ENCODE assay signal across 13 cellular contexts in the genomic region with DNA sequence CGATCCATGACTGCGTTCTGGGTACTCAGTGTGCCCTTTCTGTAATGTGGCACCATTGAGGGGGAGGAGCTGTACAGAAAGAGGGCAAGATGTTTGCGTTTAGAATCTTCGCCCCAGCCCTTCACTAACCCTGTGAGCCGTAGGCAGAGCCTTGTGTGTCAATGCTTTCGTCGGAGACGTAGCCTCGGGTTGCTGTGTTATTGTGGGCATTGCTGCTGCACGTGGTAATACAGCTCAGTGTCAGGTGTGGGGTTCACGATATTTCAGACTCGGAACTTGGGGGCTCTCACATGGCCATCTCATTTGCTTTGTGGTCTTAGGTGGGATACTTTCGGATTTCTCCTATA. TPM values are rescaled to one million over a fixed set of nuclear protein-coding genes. Genes with fewer than 3 reads are reported as not detected.
DNase-seq lines count a peak whose midpoint lies in the region; ATAC-seq, FAIRE-seq and TF ChIP-seq lines count a peak whose summit lies in the region.
"Had no signal": no experiment of that assay in that cellular context is flagged by ENCODE, and none has a peak within 500 bp of the region (broad histone marks: within the 10 kb centered on the region; RNA-seq: fewer than 3 reads in every experiment).

No MANE protein-coding gene starts in this region.

- no peak for TF ChIP-seq EP300 in upper lobe of left lung (IDR thresholded peaks at IDR 0.05)
- TF ChIP-seq EP300 in ovary (IDR thresholded peaks at IDR 0.05) = no peak

- no peak for TF ChIP-seq POLR2A in upper lobe of left lung (IDR thresholded peaks at IDR 0.05)
- TF ChIP-seq POLR2A in ovary (IDR thresholded peaks at IDR 0.05) = no peak

- H3K27ac ChIP-seq in heart right ventricle = peak overlapping the region in 6 of 10 donors; percentile 60 to 99 (median 72)
- peak overlapping the region; percentile 86 for H3K27ac ChIP-seq in lower lobe of right lung
- H3K27ac ChIP-seq in upper lobe of left lung = peak overlapping the region; percentile 89 to 96 (median 95)
- peak overlapping the region in 2 of 4 donors; percentile 91 to 94 for H3K27ac ChIP-seq in pancreas
- H3K27ac ChIP-seq in ovary = peak overlapping the region in 1 of 2 donors; percentile 82
- H3K27ac ChIP-seq: uterus had no signal

- peaks cover 15 to 98% (median 82%) of the 10 kb centered on the region in 9 donors for H3K4me1 ChIP-seq in heart right ventricle
- H3K4me1 ChIP-seq in lower lobe of right lung = peaks cover 98% of the 10 kb centered on the region
- peaks cover 80 to 97% (median 95%) of the 10 kb centered on the region in 4 donors for H3K4me1 ChIP-seq in upper lobe of left lung
- peaks cover 30 to 89% (median 69%) of the 10 kb centered on the region in 3 donors for H3K4me1 ChIP-seq in pancreas
- H3K4me1 ChIP-seq in ovary (ENCODE audit: insufficient read depth) = peaks cover 47% of the 10 kb centered on the region

- H3K9me3 ChIP-seq in heart right ventricle = no peaks in the 10 kb centered on the region
- H3K9me3 ChIP-seq in lower lobe of right lung = no peaks in the 10 kb centered on the region
- no peaks in the 10 kb centered on the region for H3K9me3 ChIP-seq in upper lobe of left lung
- no peaks in the 10 kb centered on the region for H3K9me3 ChIP-seq in pancreas
- H3K9me3 ChIP-seq in ovary = no peaks in the 10 kb centered on the region
- H3K9me3 ChIP-seq: uterus had no signal

- no peaks in the 10 kb centered on the region for H3K27me3 Mint-ChIP-seq in activated T-helper 17 cell treated with anti-CD3 and anti-CD28 coated beads, Interleukin-2, amount 50 U/mL, for 72 hours

- no peaks in the 10 kb centered on the region for H3K27me3 ChIP-seq in heart right ventricle
- H3K27me3 ChIP-seq in lower lobe of right lung (ENCODE audit: low read depth) = no peaks in the 10 kb centered on the region
- H3K27me3 ChIP-seq in upper lobe of left lung = no peaks in the 10 kb centered on the region
- no peaks in the 10 kb centered on the region for H3K27me3 ChIP-seq in pancreas
- no peaks in the 10 kb centered on the region for H3K27me3 ChIP-seq in ovary
- H3K27me3 ChIP-seq: uterus had no signal

- WGBS in heart right ventricle, 2 donors = 83 to 88% methylated on average over 13 of the region's 13 CpGs
- 67 to 81% methylated on average over 9 to 13 of the region's 13 CpGs for WGBS in upper lobe of left lung, 2 donors
- WGBS in pancreas, 2 donors = 77 to 78% methylated on average over 13 of the region's 13 CpGs
- WGBS in ovary, 3 donors = 56 to 70% (median 62%) methylated on average over 13 of the region's 13 CpGs

- H3K27ac Mint-ChIP-seq in activated T-helper 17 cell treated with anti-CD3 and anti-CD28 coated beads, Interleukin-2, amount 50 U/mL, for 72 hours = peak overlapping the region; percentile 73

- no peaks in the 10 kb centered on the region for H3K9me3 Mint-ChIP-seq in activated T-helper 17 cell treated with anti-CD3 and anti-CD28 coated beads, Interleukin-2, amount 50 U/mL, for 72 hours

- H3K36me3 ChIP-seq in heart right ventricle = peaks cover 0 to 74% (median 57%) of the 10 kb centered on the region in 9 donors
- H3K36me3 ChIP-seq in lower lobe of right lung = peaks cover 65% of the 10 kb centered on the region
- peaks cover 3 to 70% (median 58%) of the 10 kb centered on the region in 4 donors for H3K36me3 ChIP-seq in upper lobe of left lung
- peaks cover 7 to 44% (median 38%) of the 10 kb centered on the region in 3 donors for H3K36me3 ChIP-seq in pancreas
- no peaks in the 10 kb centered on the region for H3K36me3 ChIP-seq in ovary
- H3K36me3 ChIP-seq: uterus had no signal

- DNase-seq in heart right ventricle (no peak), left cardiac atrium (no peak), lower lobe of right lung (no peak), upper lobe of left lung (no peak), pancreas (no peak), ovary (no peak)
- no peak for DNase-seq in effector CD4-positive, alpha-beta T cell
- DNase-seq: uterus had no signal

- intact Hi-C loops in heart right ventricle (cut with DNase I) (no loop called here), left cardiac atrium (cut with DNase I) (no loop called here), lower lobe of right lung (cut with DNase I) (no loop called here), pancreas (cut with DNase I) (no loop called here), ovary (cut with DNase I) (loop anchor here in 1 of 4 donors (10.0 kb wide), 1 partner anchor 1468 kb away; a partner anchor contains a TSS)

- FAIRE-seq in pancreas (lab: Jason Lieb, UNC) = no peak

- ATAC-seq in heart right ventricle (no peak), left cardiac atrium (no peak), lower lobe of right lung (no peak), upper lobe of left lung (ENCODE audit: low FRiP score in 2 of 2) (no peak), pancreas (no peak)
- ATAC-seq in activated T-helper 17 cell treated with anti-CD3 and anti-CD28 coated beads, Interleukin-2, amount 50 U/mL, for 72 hours (replicated peaks) = no peak

- H3K36me3 Mint-ChIP-seq in activated T-helper 17 cell treated with anti-CD3 and anti-CD28 coated beads, Interleukin-2, amount 50 U/mL, for 72 hours (ENCODE audit: low read depth) = peaks cover 92% of the 10 kb centered on the region

- peak overlapping the region; percentile 91 for H3K4me3 Mint-ChIP-seq in activated T-helper 17 cell treated with anti-CD3 and anti-CD28 coated beads, Interleukin-2, amount 50 U/mL, for 72 hours

- H3K4me3 ChIP-seq in heart right ventricle (peak overlapping the region in 1 of 10 donors; percentile 54), lower lobe of right lung (peak overlapping the region; percentile 37), upper lobe of left lung (peak overlapping the region in 2 of 4 donors; percentile 2 to 86), pancreas (peak overlapping the region in 1 of 4 donors; percentile 14), ovary (no peak overlapping the region)
- H3K4me3 ChIP-seq: uterus had no signal

- TF ChIP-seq CTCF in heart right ventricle (IDR thresholded peaks at IDR 0.05) (no peak), lower lobe of right lung (IDR thresholded peaks at IDR 0.05) (no peak), upper lobe of left lung (IDR thresholded peaks at IDR 0.05) (no peak), pancreas (IDR thresholded peaks at IDR 0.05) (no peak), ovary (IDR thresholded peaks at IDR 0.05) (no peak)

- peaks cover 53% of the 10 kb centered on the region for H3K4me1 Mint-ChIP-seq in activated T-helper 17 cell treated with anti-CD3 and anti-CD28 coated beads, Interleukin-2, amount 50 U/mL, for 72 hours

RNA-seq across cellular contexts. Expression of a gene that starts 6.1 kb away (rescaled TPM):
- 100 to 1,000 TPM; 550 to 734 (median 603) TPM for total RNA-seq in heart right ventricle
- polyA plus RNA-seq in heart right ventricle = 1,000 to 10,000 TPM; 1,335 to 2,571 TPM
- 100 to 1,000 TPM; 738 to 776 TPM for total RNA-seq in left cardiac atrium
- 1,000 to 10,000 TPM; 1,453 to 1,547 TPM for total RNA-seq in activated T-helper 17 cell treated with anti-CD3 and anti-CD28 coated beads, Interleukin-2, amount 50 U/mL, for 72 hours
- 1,086 TPM for total RNA-seq in lower lobe of right lung
- 1,000 to 10,000 TPM in 5 of 6 donors, 100 to 1,000 TPM in 1; 985 to 1,704 (median 1,208) TPM for total RNA-seq in upper lobe of left lung
- 1,000 to 10,000 TPM in 4 of 6 donors, 100 to 1,000 TPM in 2; 815 to 1,921 (median 1,191) TPM for total RNA-seq in pancreas
- polyA plus RNA-seq in pancreas = 1,000 to 10,000 TPM; 2,302 to 2,340 TPM
- total RNA-seq in ovary = 1,000 to 10,000 TPM; 2,142 to 5,150 (median 2,841) TPM
- polyA plus RNA-seq in ovary = 1,000 to 10,000 TPM in 1 of 2 donors, 100 to 1,000 TPM in 1; 386 to 6,488 TPM

RNA-seq across cellular contexts. Expression of a gene that starts 15.7 kb away (rescaled TPM):
- total RNA-seq in heart right ventricle = 10 to 100 TPM; 12.1 to 24.0 (median 19.3) TPM
- polyA plus RNA-seq in heart right ventricle = 10 to 100 TPM in 1 of 2 donors, 1 to 10 TPM in 1; 5.6 to 38.0 TPM
- total RNA-seq in left cardiac atrium = 10 to 100 TPM; 17.4 to 20.5 TPM
- total RNA-seq in activated T-helper 17 cell treated with anti-CD3 and anti-CD28 coated beads, Interleukin-2, amount 50 U/mL, for 72 hours = 10 to 100 TPM; 14.3 to 16.7 TPM
- total RNA-seq in lower lobe of right lung = 33.8 TPM
- 10 to 100 TPM; 43.2 to 78.4 (median 49.7) TPM for total RNA-seq in upper lobe of left lung
- 10 to 100 TPM; 16.8 to 24.7 (median 19.4) TPM for total RNA-seq in pancreas
- 10 to 100 TPM; 19.5 to 33.3 TPM for polyA plus RNA-seq in pancreas
- total RNA-seq in ovary = 10 to 100 TPM; 47.3 to 98.8 (median 56.2) TPM
- polyA plus RNA-seq in ovary = 10 to 100 TPM; 12.5 to 71.9 TPM

RNA-seq across cellular contexts. Expression of a gene that starts 16.0 kb away (rescaled TPM):
- total RNA-seq in heart right ventricle (10 to 100 TPM in 1 of 10 donors, 1 to 10 TPM in 6, under 1 TPM in 3; 0.71 to 18.3 (median 2.0) TPM), left cardiac atrium (10 to 100 TPM in 1 of 2 donors, 1 to 10 TPM in 1; 8.5 to 10.5 TPM), lower lobe of right lung (85.6 TPM), upper lobe of left lung (100 to 1,000 TPM in 1 of 6 donors, 10 to 100 TPM in 5; 43.4 to 106 (median 70.7) TPM), pancreas (1 to 10 TPM in 3 of 6 donors, under 1 TPM in 3; 0.47 to 5.6 (median 1.6) TPM), ovary (1 to 10 TPM in 6 of 7 donors, under 1 TPM in 1; 0.31 to 5.5 (median 2.5) TPM)
- polyA plus RNA-seq in heart right ventricle (1 to 10 TPM; 2.5 TPM), pancreas (1 to 10 TPM; 1.3 to 2.4 TPM), ovary (1 to 10 TPM; 1.7 to 4.9 TPM)
- total RNA-seq in activated T-helper 17 cell treated with anti-CD3 and anti-CD28 coated beads, Interleukin-2, amount 50 U/mL, for 72 hours = 1 to 10 TPM in 1 of 2 donors, under 1 TPM in 1; 0.85 to 1.8 TPM
- total RNA-seq: epithelial cell of proximal tubule, HT1080, osteoblast, RPMI7951 had no signal

RNA-seq across cellular contexts. Expression of a gene that starts 17.4 kb away (rescaled TPM):
- total RNA-seq in heart right ventricle (10 to 100 TPM; 12.3 to 29.4 (median 15.5) TPM), left cardiac atrium (10 to 100 TPM; 21.6 to 21.7 TPM), lower lobe of right lung (65.5 TPM), upper lobe of left lung (100 to 1,000 TPM in 1 of 6 donors, 10 to 100 TPM in 5; 43.7 to 121 (median 75.4) TPM), pancreas (10 to 100 TPM; 18.8 to 47.2 (median 27.3) TPM), ovary (100 to 1,000 TPM in 1 of 7 donors, 10 to 100 TPM in 6; 41.8 to 105 (median 56.8) TPM)
- polyA plus RNA-seq in heart right ventricle (10 to 100 TPM in 1 of 2 donors, 1 to 10 TPM in 1; 7.7 to 17.0 TPM), pancreas (10 to 100 TPM; 32.6 to 34.7 TPM), ovary (10 to 100 TPM; 41.0 to 51.3 TPM)
- total RNA-seq in activated T-helper 17 cell treated with anti-CD3 and anti-CD28 coated beads, Interleukin-2, amount 50 U/mL, for 72 hours = 10 to 100 TPM; 58.6 to 65.9 TPM

RNA-seq across cellular contexts. Expression of a gene that starts 33.8 kb away (rescaled TPM):
- total RNA-seq in heart right ventricle (1 to 10 TPM in 9 of 10 donors, under 1 TPM in 1; 0.59 to 5.5 (median 2.1) TPM), left cardiac atrium (1 to 10 TPM in 1 of 2 donors, under 1 TPM in 1; 0.38 to 1.1 TPM), lower lobe of right lung (57.6 TPM), upper lobe of left lung (100 to 1,000 TPM in 1 of 6 donors, 10 to 100 TPM in 5; 35.7 to 116 (median 48.5) TPM), pancreas (10 to 100 TPM; 51.8 to 66.5 (median 56.2) TPM), ovary (100 to 1,000 TPM in 1 of 7 donors, 10 to 100 TPM in 1, 1 to 10 TPM in 3, under 1 TPM in 2; 0.45 to 103 (median 6.5) TPM)
- polyA plus RNA-seq in heart right ventricle (10 to 100 TPM in 1 of 2 donors, 1 to 10 TPM in 1; 1.6 to 11.6 TPM), pancreas (10 to 100 TPM; 80.0 to 88.9 TPM), ovary (under 1 TPM; 0.79 to 0.87 TPM)
- total RNA-seq in activated T-helper 17 cell treated with anti-CD3 and anti-CD28 coated beads, Interleukin-2, amount 50 U/mL, for 72 hours = 1 to 10 TPM; 1.0 to 1.1 TPM
- total RNA-seq: RPMI7951 had no signal
